In the genomic region with DNA sequence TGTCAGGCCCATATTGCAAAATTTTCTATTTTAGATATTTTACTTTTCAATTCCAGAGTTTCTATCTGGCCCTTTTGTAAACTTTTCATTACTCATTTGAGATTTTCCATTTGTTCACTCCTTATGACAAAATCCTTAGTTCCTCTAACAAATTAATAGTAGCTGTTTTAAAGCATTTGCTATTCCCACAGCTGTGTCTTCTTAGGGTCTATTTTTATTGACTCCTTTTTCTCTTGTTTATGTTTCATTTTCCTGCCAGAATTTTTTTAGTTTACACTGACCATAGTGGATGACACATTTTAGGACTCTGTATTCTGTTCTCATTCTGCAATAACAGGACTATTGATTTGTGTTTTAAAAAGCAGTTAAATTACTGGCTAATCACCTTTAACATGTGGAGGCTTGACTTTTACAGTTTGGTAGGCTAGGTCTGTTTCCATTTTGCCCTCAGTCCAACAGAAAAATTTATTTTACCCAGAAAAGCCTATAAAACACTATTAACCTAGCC, we compare ENCODE assay signal across 11 cellular contexts.
"Had no signal": no experiment of that assay in that cellular context is flagged by ENCODE, and none has a peak within 500 bp of the region (broad histone marks: within the 10 kb centered on the region; RNA-seq: fewer than 3 reads in every experiment).

No MANE protein-coding gene starts in this region.

- H2AFZ ChIP-seq: GM23248, GM23338 had no signal

- ATAC-seq: GM23338, HCT116 had no signal

- H3K4me3 ChIP-seq: GM23248, GM23338, HAP-1 had no signal

- H3K36me3 ChIP-seq: HAP-1 had no signal

- H3K4me1 ChIP-seq: HAP-1 had no signal

- FAIRE-seq: H1, H54 had no signal

- H3K9ac ChIP-seq: GM23248 had no signal

- DNase-seq: GM23248, GOT3, H7, H9, HCEC 1CT, HFFc6 had no signal

- H3K9me3 ChIP-seq: HAP-1 had no signal

- H3K4me2 ChIP-seq: GM23338 had no signal

- H3K27ac ChIP-seq: GM23248 had no signal
